20 cellular contexts compared by ENCODE assay signal in genomic region chr20:59508729-59509128, GRCh38.
"Had no signal": no experiment of that assay in that cellular context is flagged by ENCODE, and none has a peak within 500 bp of the region (broad histone marks: within the 10 kb centered on the region; RNA-seq: fewer than 3 reads in every experiment).

No MANE protein-coding gene starts in this region.

- H3K4me1 ChIP-seq: gastrocnemius medialis, suprapubic skin, thyroid gland had no signal

- DNase-seq: effector memory CD4-positive, alpha-beta T cell; gastrocnemius medialis; glutamatergic neuron; islet precursor cell; mammary epithelial cell; naive thymus-derived CD4-positive, alpha-beta T cell; nephron progenitor cell; posterior cingulate gyrus; stimulated activated CD4-positive, alpha-beta T cell treated with anti-CD3 and anti-CD28 coated beads, Interleukin-2, amount 100 ng/mL, for 48 hours; stimulated activated CD8-positive, alpha-beta memory T cell treated with anti-CD3 and anti-CD28 coated beads, Interleukin-4, amount 100 ng/mL, for 48 hours; stimulated activated naive CD8-positive, alpha-beta T cell treated with anti-CD3 and anti-CD28 coated beads, Interleukin-15, Interleukin-2, amounts not matched to agents 100 U/mL and 50 U/mL, for 24 hours; thyroid gland had no signal

- FAIRE-seq: endometrium, urothelium cell line had no signal

- ATAC-seq: esophagus mucosa; gastrocnemius medialis; left lobe of liver; naive thymus-derived CD4-positive, alpha-beta T cell; stimulated activated effector memory CD8-positive, alpha-beta T cell treated with anti-CD3 and anti-CD28 coated beads, Interleukin-12 subunit alpha, Interleukin-12 subunit beta, amount 100 ng/mL, for 72 hours; stimulated activated naive CD8-positive, alpha-beta T cell treated with anti-CD3 and anti-CD28 coated beads, Interleukin-15, Interleukin-2, amounts not matched to agents 100 U/mL and 50 U/mL, for 24 hours had no signal

- H3K27ac ChIP-seq: gastrocnemius medialis, neutrophil, suprapubic skin, thyroid gland had no signal

- H3K36me3 ChIP-seq: gastrocnemius medialis, neutrophil, suprapubic skin, thyroid gland had no signal

- H3K4me2 ChIP-seq: smooth muscle cell had no signal

- H3K9me3 ChIP-seq: gastrocnemius medialis, neutrophil, suprapubic skin, thyroid gland had no signal

- H3K27me3 ChIP-seq: thyroid gland had no signal

- H3K4me3 ChIP-seq: gastrocnemius medialis, smooth muscle cell, suprapubic skin, thyroid gland had no signal
